Comparison of ENCODE assay signal across 19 cellular contexts in genomic region chr16:30780549-30780948, GRCh38.
"Had no signal": no experiment of that assay in that cellular context is flagged by ENCODE, and none has a peak within 500 bp of the region (broad histone marks: within the 10 kb centered on the region; RNA-seq: fewer than 3 reads in every experiment).

No MANE protein-coding gene starts in this region.

- H3K27ac ChIP-seq: esophagus squamous epithelium, sigmoid colon, thoracic aorta, upper lobe of left lung, WERI-Rb-1 had no signal

- FAIRE-seq: endothelial cell of umbilical vein had no signal

- DNase-seq: activated CD4-positive, alpha-beta T cell treated with anti-CD3 and anti-CD28 coated beads for 1 hour; activated naive CD8-positive, alpha-beta T cell treated with anti-CD3 and anti-CD28 coated beads for 36 hours; amniotic stem cell; dermis blood vessel endothelial cell; effector memory CD4-positive, alpha-beta T cell; esophagus squamous epithelium; immature natural killer cell; mesenchymal stem cell; mucosa of descending colon; naive B cell; sigmoid colon; stimulated activated CD4-positive, alpha-beta T cell treated with anti-CD3 and anti-CD28 coated beads, Interleukin-4, amount 100 ng/mL, for 24 hours; T-helper 2 cell; upper lobe of left lung; WERI-Rb-1 had no signal

- H3K27ac Mint-ChIP-seq: activated naive CD8-positive, alpha-beta T cell treated with anti-CD3 and anti-CD28 coated beads for 36 hours; activated T-helper 1 cell treated with anti-CD3 and anti-CD28 coated beads, Interleukin-12 subunit alpha, Interleukin-12 subunit beta, Interleukin-2, Interleukin-4 antibody, amounts not matched to agents 30 ng/mL and 10 ng/mL and 1 ng/mL, durations not matched to agents 14 hours and 24 hours and 36 hours; immature natural killer cell; stimulated activated memory B cell treated with anti-CD40 and anti-IgM and Interleukin-4, amounts not matched to agents 10 μg/mL and 1 μg/mL and 100 μg/mL, for 72 hours had no signal

- H3K4me3 Mint-ChIP-seq: activated naive CD8-positive, alpha-beta T cell treated with anti-CD3 and anti-CD28 coated beads for 36 hours; activated T-helper 1 cell treated with anti-CD3 and anti-CD28 coated beads, Interleukin-12 subunit alpha, Interleukin-12 subunit beta, Interleukin-2, Interleukin-4 antibody, amounts not matched to agents 30 ng/mL and 10 ng/mL and 1 ng/mL, durations not matched to agents 14 hours and 24 hours and 36 hours; immature natural killer cell; naive B cell; stimulated activated memory B cell treated with anti-CD40 and anti-IgM and Interleukin-4, amounts not matched to agents 10 μg/mL and 1 μg/mL and 100 μg/mL, for 72 hours had no signal

- H3K36me3 Mint-ChIP-seq: naive B cell had no signal

- H3K9me3 Mint-ChIP-seq: activated naive CD8-positive, alpha-beta T cell treated with anti-CD3 and anti-CD28 coated beads for 36 hours; activated T-helper 1 cell treated with anti-CD3 and anti-CD28 coated beads, Interleukin-12 subunit alpha, Interleukin-12 subunit beta, Interleukin-2, Interleukin-4 antibody, amounts not matched to agents 30 ng/mL and 10 ng/mL and 1 ng/mL, durations not matched to agents 14 hours and 24 hours and 36 hours; immature natural killer cell; naive B cell; stimulated activated memory B cell treated with anti-CD40 and anti-IgM and Interleukin-4, amounts not matched to agents 10 μg/mL and 1 μg/mL and 100 μg/mL, for 72 hours had no signal

- ATAC-seq: mucosa of descending colon; stimulated activated memory B cell treated with anti-CD40 and anti-IgM and Interleukin-4, amounts not matched to agents 10 μg/mL and 1 μg/mL and 100 μg/mL, for 72 hours had no signal

- H3K27me3 ChIP-seq: esophagus squamous epithelium, sigmoid colon, upper lobe of left lung had no signal

- H3K9me3 ChIP-seq: esophagus squamous epithelium, mucosa of descending colon, sigmoid colon, thoracic aorta, upper lobe of left lung had no signal

- H3K4me3 ChIP-seq: esophagus squamous epithelium, mucosa of descending colon, sigmoid colon, thoracic aorta, upper lobe of left lung had no signal

- H3K27me3 Mint-ChIP-seq: activated naive CD8-positive, alpha-beta T cell treated with anti-CD3 and anti-CD28 coated beads for 36 hours had no signal
